Comparison of ENCODE assay signal across 24 cellular contexts in genomic region chr4:22661443-22661842, GRCh38. TPM values are rescaled to one million over a fixed set of nuclear protein-coding genes. Genes with fewer than 3 reads are reported as not detected.
"Had no signal": no experiment of that assay in that cellular context is flagged by ENCODE, and none has a peak within 500 bp of the region (broad histone marks: within the 10 kb centered on the region; RNA-seq: fewer than 3 reads in every experiment).

No MANE protein-coding gene starts in this region.

- H3K27me3 ChIP-seq: body of pancreas, esophagus squamous epithelium, gastrocnemius medialis, heart right ventricle, right atrium auricular region had no signal

- ATAC-seq: activated T-helper 17 cell treated with anti-CD3 and anti-CD28 coated beads, Interleukin-2, amount 50 U/mL, for 72 hours; body of pancreas; gastrocnemius medialis; heart right ventricle had no signal

- H3K4me1 ChIP-seq: body of pancreas, esophagus squamous epithelium, gastrocnemius medialis, heart right ventricle, left ventricle myocardium inferior, right atrium auricular region had no signal

- H3K27ac ChIP-seq: body of pancreas, coronary artery, esophagus squamous epithelium, gastrocnemius medialis, heart right ventricle, left ventricle myocardium inferior, right atrium auricular region had no signal

- H3K9me3 ChIP-seq: body of pancreas, esophagus squamous epithelium, gastrocnemius medialis, left ventricle myocardium inferior, right atrium auricular region had no signal

- DNase-seq: activated B cell treated with CpG ODN at 0.5 μM for 24 hours; activated CD4-positive, alpha-beta memory T cell treated with anti-CD3 and anti-CD28 coated beads, Interleukin-2, amount 10 ng/mL, durations not matched to agents 7 days and 5 days; activated CD4-positive, alpha-beta T cell treated with anti-CD3 and anti-CD28 coated beads for 4 hours; activated naive CD4-positive, alpha-beta T cell; activated naive CD8-positive, alpha-beta T cell treated with anti-CD3 and anti-CD28 coated beads for 36 hours; activated T-cell treated with anti-CD3 and anti-CD28 coated beads, Interleukin-2, amount 50 U/mL, for 1 hour; amniotic stem cell; body of pancreas; esophagus squamous epithelium; gastrocnemius medialis; heart right ventricle; kidney glomerular epithelial cell; left ventricle myocardium inferior; stimulated activated CD4-positive, alpha-beta T cell treated with anti-CD3 and anti-CD28 coated beads, Interleukin-12 subunit alpha, Interleukin-12 subunit beta, amount 100 ng/mL, for 4 hours; stimulated activated CD4-positive, alpha-beta T cell treated with anti-CD3 and anti-CD28 coated beads, Interleukin-1b, Interleukin-23, amount 100 ng/mL, for 48 hours; stimulated activated CD8-positive, alpha-beta memory T cell treated with anti-CD3 and anti-CD28 coated beads, Interleukin-4, amount 100 ng/mL, for 48 hours; stimulated activated naive CD4-positive, alpha-beta T cell; T-helper 1 cell; T-helper 9 cell had no signal

- H3K4me3 ChIP-seq: body of pancreas, coronary artery, esophagus squamous epithelium, gastrocnemius medialis, heart right ventricle, left ventricle myocardium inferior, right atrium auricular region had no signal

- H3K36me3 ChIP-seq: esophagus squamous epithelium, gastrocnemius medialis, heart right ventricle, left ventricle myocardium inferior, right atrium auricular region had no signal

RNA-seq across cellular contexts. Expression of gene GBA3, which starts 31.3 kb away (rescaled TPM):
- total RNA-seq: activated B cell treated with CpG ODN at 0.5 μM for 24 hours; activated CD4-positive, alpha-beta memory T cell treated with anti-CD3 and anti-CD28 coated beads, Interleukin-2, amount 10 ng/mL, durations not matched to agents 7 days and 5 days; activated naive CD8-positive, alpha-beta T cell treated with anti-CD3 and anti-CD28 coated beads for 36 hours; activated T-helper 17 cell treated with anti-CD3 and anti-CD28 coated beads, Interleukin-2, amount 50 U/mL, for 72 hours; esophagus squamous epithelium; heart right ventricle; left ventricle myocardium inferior; neural crest cell; right atrium auricular region; urinary bladder had no signal
